In the genomic region with DNA sequence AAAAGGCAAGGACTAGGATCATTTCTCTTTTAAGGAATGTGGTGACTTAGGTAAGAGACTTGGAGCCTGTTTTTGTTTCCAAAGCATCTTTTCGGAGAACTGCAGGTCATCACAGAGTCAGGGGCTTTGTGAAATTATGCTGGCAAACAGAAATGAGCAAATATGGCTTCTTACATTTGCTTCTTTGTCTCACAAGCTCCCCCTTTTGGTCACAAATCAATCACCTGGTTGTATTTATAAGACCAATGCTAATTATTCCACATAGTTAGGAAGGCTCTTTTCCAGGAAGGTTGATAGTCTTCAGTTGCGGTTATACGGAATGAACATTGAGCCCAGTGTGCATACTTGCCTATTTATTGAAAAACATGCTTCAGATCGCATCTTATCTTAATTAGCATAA, we compare ENCODE assay signal across 1 cellular context.
TF ChIP-seq lines count a peak whose summit lies in the region.

No MANE protein-coding gene starts in this region.

TF ChIP-seq in HepG2, 621 proteins besides CTCF, POLR2A, EP300 and RAD21 (continued from another document):
- TF ChIP-seq, protein P1, sequence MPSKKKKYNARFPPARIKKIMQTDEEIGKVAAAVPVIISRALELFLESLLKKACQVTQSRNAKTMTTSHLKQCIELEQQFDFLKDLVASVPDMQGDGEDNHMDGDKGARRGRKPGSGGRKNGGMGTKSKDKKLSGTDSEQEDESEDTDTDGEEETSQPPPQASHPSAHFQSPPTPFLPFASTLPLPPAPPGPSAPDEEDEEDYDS (CRISPR knock-in tag; IDR thresholded peaks at IDR 0.05), result no peak
- peak; percentile 34; the same call in 1 of the 2 replicates for TF ChIP-seq ZMYM4 (CRISPR knock-in tag; IDR thresholded peaks at IDR 0.05)
- TF ChIP-seq, protein P2, sequence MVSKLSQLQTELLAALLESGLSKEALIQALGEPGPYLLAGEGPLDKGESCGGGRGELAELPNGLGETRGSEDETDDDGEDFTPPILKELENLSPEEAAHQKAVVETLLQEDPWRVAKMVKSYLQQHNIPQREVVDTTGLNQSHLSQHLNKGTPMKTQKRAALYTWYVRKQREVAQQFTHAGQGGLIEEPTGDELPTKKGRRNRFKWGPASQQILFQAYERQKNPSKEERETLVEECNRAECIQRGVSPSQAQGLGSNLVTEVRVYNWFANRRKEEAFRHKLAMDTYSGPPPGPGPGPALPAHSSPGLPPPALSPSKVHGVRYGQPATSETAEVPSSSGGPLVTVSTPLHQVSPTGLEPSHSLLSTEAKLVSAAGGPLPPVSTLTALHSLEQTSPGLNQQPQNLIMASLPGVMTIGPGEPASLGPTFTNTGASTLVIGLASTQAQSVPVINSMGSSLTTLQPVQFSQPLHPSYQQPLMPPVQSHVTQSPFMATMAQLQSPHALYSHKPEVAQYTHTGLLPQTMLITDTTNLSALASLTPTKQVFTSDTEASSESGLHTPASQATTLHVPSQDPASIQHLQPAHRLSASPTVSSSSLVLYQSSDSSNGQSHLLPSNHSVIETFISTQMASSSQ (IDR thresholded peaks at IDR 0.05; ENCODE audit: low read depth), result peak; percentile 23; the same call in 1 of the 2 replicates
- TF ChIP-seq, protein P2 (CRISPR knock-in tag; IDR thresholded peaks at IDR 0.05; ENCODE audit: borderline replicate concordance), result no peak
- TF ChIP-seq, protein P3, sequence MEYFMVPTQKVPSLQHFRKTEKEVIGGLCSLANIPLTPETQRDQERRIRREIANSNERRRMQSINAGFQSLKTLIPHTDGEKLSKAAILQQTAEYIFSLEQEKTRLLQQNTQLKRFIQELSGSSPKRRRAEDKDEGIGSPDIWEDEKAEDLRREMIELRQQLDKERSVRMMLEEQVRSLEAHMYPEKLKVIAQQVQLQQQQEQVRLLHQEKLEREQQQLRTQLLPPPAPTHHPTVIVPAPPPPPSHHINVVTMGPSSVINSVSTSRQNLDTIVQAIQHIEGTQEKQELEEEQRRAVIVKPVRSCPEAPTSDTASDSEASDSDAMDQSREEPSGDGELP (IDR thresholded peaks at IDR 0.05; ENCODE audit: borderline replicate concordance, low read depth), result peak; percentile 35; the same call in 1 of the 2 replicates
- peak; percentile 70 for TF ChIP-seq STAG1 (CRISPR knock-in tag; IDR thresholded peaks at IDR 0.05)
